ENCODE assay signal across 8 cellular contexts in genomic region chr1:113389356-113389952, GRCh38. TPM values are rescaled to one million over a fixed set of nuclear protein-coding genes. Genes with fewer than 3 reads are reported as not detected.
A peak's percentile ranks its signal among the peaks of the same experiment; 100 is the strongest.
DNase-seq lines count a peak whose midpoint lies in the region; ATAC-seq and TF ChIP-seq lines count a peak whose summit lies in the region.

No MANE protein-coding gene starts in this region.

- peak overlapping the region; percentile 86 for H3K27ac Mint-ChIP-seq in T-helper 17 cell
- peak overlapping the region; percentile 33 for H3K27ac Mint-ChIP-seq in glutamatergic neuron (ENCODE audit: unreplicated experiment)

- H3K4me3 Mint-ChIP-seq in T-helper 17 cell (peak overlapping the region; percentile 97), glutamatergic neuron (ENCODE audit: unreplicated experiment) (peak overlapping the region; percentile 86)

- TF ChIP-seq CTCF in HFF-Myc (IDR thresholded peaks at IDR 0.05; ENCODE audit: low read depth, low read length, missing control alignments): no peak
- TF ChIP-seq CTCF in glutamatergic neuron (IDR thresholded peaks at IDR 0.05; ENCODE audit: partially characterized antibody, unreplicated experiment): no peak

- no peaks in the 10 kb centered on the region for H3K9me3 ChIP-seq in T-helper 17 cell (ENCODE audit: control insufficient read depth, low read length, poor library complexity, severe bottlenecking)

- H3K27me3 Mint-ChIP-seq in T-helper 17 cell (peaks cover 4% of the 10 kb centered on the region), glutamatergic neuron (ENCODE audit: unreplicated experiment) (peaks cover 4% of the 10 kb centered on the region)

- peaks cover 7% of the 10 kb centered on the region for H3K9me3 Mint-ChIP-seq in glutamatergic neuron (ENCODE audit: unreplicated experiment)

- no peak for ATAC-seq in T-helper 17 cell
- no peak for ATAC-seq in GM18867 (IDR thresholded peaks at IDR 0.05; ENCODE audit: unreplicated experiment)
- no peak for ATAC-seq in HG03342 (IDR thresholded peaks at IDR 0.05; ENCODE audit: unreplicated experiment)

- H3K4me3 ChIP-seq in HFF-Myc (replicated peaks; ENCODE audit: low read depth, low read length) (peak overlapping the region; percentile 83), skin epidermis (peak overlapping the region; percentile 72 to 100 (median 93))

- DNase-seq in HFF-Myc (ENCODE audit: extremely low read depth, low read depth): no peak
- no peak for DNase-seq in T-helper 17 cell
- no peak for DNase-seq in glutamatergic neuron
- no peak for DNase-seq in NCI-H128 (lab: John Stamatoyannopoulos, UW; ENCODE audit: unreplicated experiment)
- no peak for DNase-seq in NCI-H187 treated with DMSO at 0.1 percent for 48 hours (lab: John Stamatoyannopoulos, UW)

- peak overlapping the region in 19 of 21 experiments; percentile 15 to 93 (median 80) for H3K27ac ChIP-seq in skin epidermis

- H3K4me1 Mint-ChIP-seq in T-helper 17 cell: peaks cover 25% of the 10 kb centered on the region
- peaks cover 11% of the 10 kb centered on the region for H3K4me1 Mint-ChIP-seq in glutamatergic neuron (ENCODE audit: low read depth, unreplicated experiment)

- H3K36me3 Mint-ChIP-seq in T-helper 17 cell (ENCODE audit: low read depth): peaks cover 2% of the 10 kb centered on the region
- H3K36me3 Mint-ChIP-seq in glutamatergic neuron (ENCODE audit: unreplicated experiment): no peaks in the 10 kb centered on the region

RNA-seq across cellular contexts. Expression of gene MAGI3, which starts 0.9 kb away (rescaled TPM):
- 10 to 100 TPM in 1 of 2 donors, 1 to 10 TPM in 1; 8.0 to 11.2 TPM for total RNA-seq in T-helper 17 cell
- total RNA-seq in glutamatergic neuron (ENCODE audit: unreplicated experiment): 26.3 TPM
